In genomic region chr12:132505105-132505851, GRCh38 we compare ENCODE assay signal across 14 cellular contexts. TPM values are rescaled to one million over a fixed set of nuclear protein-coding genes. Genes with fewer than 3 reads are reported as not detected.
DNase-seq lines count a peak whose midpoint lies in the region; ATAC-seq, FAIRE-seq and TF ChIP-seq lines count a peak whose summit lies in the region.
"Had no signal": no experiment of that assay in that cellular context is flagged by ENCODE, and none has a peak within 500 bp of the region (broad histone marks: within the 10 kb centered on the region; RNA-seq: fewer than 3 reads in every experiment).

No MANE protein-coding gene starts in this region.

- H3K4me1 Mint-ChIP-seq in activated T-cell treated with anti-CD3 and anti-CD28 coated beads, Interleukin-2, amount 50 U/mL, for 24 hours (ENCODE audit: low read depth) = peaks cover 58% of the 10 kb centered on the region
- peaks cover 31% of the 10 kb centered on the region for H3K4me1 Mint-ChIP-seq in neural progenitor cell

- ATAC-seq in lung (ENCODE audit: insufficient read depth, low FRiP score) = no peak
- ATAC-seq: activated T-cell treated with anti-CD3 and anti-CD28 coated beads, Interleukin-2, amount 50 U/mL, for 72 hours had no signal

- no peak for DNase-seq in activated T-cell treated with anti-CD3 and anti-CD28 coated beads, Interleukin-2, amount 50 U/mL, for 24 hours
- DNase-seq in activated T-cell treated with anti-CD3 and anti-CD28 coated beads for 4 hours (no peak), adrenal gland (no peak), lung (ENCODE audit: low spot score) (peak; percentile 46), transverse colon (peak; percentile 36), HTR-8/SVneo (ENCODE audit: insufficient read length, low spot score) (no peak), neural progenitor cell (ENCODE audit: low spot score) (no peak), islet precursor cell (no peak)
- DNase-seq: activated T-cell treated with anti-CD3 and anti-CD28 coated beads, Interleukin-2, amount 50 U/mL, for 72 hours; central memory CD4-positive, alpha-beta T cell; foreskin melanocyte; GDM1; NCI-H2081 had no signal

- H3F3A ChIP-seq in neural progenitor cell (ENCODE audit: low read depth) = no peaks in the 10 kb centered on the region

- H3K36me3 ChIP-seq in adrenal gland (replicated peaks in 1 of 2) (peaks cover 0 to 15% of the 10 kb centered on the region in 2 donors), lung (ENCODE audit: control insufficient read depth in 2 of 2, insufficient read depth in 2 of 2, low read length in 2 of 2) (peaks cover 0 to 24% of the 10 kb centered on the region in 2 donors), transverse colon (no peaks in the 10 kb centered on the region), neural progenitor cell (no peaks in the 10 kb centered on the region)

- H3K9me3 ChIP-seq in adrenal gland (replicated peaks in 1 of 3) = no peaks in the 10 kb centered on the region
- no peaks in the 10 kb centered on the region for H3K9me3 ChIP-seq in lung (ENCODE audit: control insufficient read depth in 2 of 2, insufficient read depth in 1 of 2, low read length in 1 of 2)
- H3K9me3 ChIP-seq in transverse colon = no peaks in the 10 kb centered on the region
- no peaks in the 10 kb centered on the region for H3K9me3 ChIP-seq in neural progenitor cell (ENCODE audit: low read depth)

- TF ChIP-seq POLR2A in adrenal gland (IDR thresholded peaks at IDR 0.05) (no peak), transverse colon (IDR thresholded peaks at IDR 0.05) (no peak)

- H4K20me1 ChIP-seq in neural progenitor cell (ENCODE audit: low read depth) = peaks cover 85% of the 10 kb centered on the region

- TF ChIP-seq CTCF in adrenal gland (IDR thresholded peaks at IDR 0.05) = no peak
- TF ChIP-seq CTCF in lung (IDR thresholded peaks at IDR 0.05; ENCODE audit: control extremely low read depth, extremely low read depth) = no peak
- no peak for TF ChIP-seq CTCF in transverse colon (IDR thresholded peaks at IDR 0.05)
- TF ChIP-seq CTCF in neural progenitor cell (IDR thresholded peaks at IDR 0.05) = no peak

- H3K27ac Mint-ChIP-seq in activated T-cell treated with anti-CD3 and anti-CD28 coated beads, Interleukin-2, amount 50 U/mL, for 24 hours = peak overlapping the region; percentile 84
- no peak overlapping the region for H3K27ac Mint-ChIP-seq in neural progenitor cell
- H3K27ac Mint-ChIP-seq: activated T-cell treated with anti-CD3 and anti-CD28 coated beads, Interleukin-2, amount 50 U/mL, for 72 hours had no signal

- no peak overlapping the region for H2AFZ ChIP-seq in neural progenitor cell (replicated peaks)

- no peaks in the 10 kb centered on the region for H3K27me3 ChIP-seq in adrenal gland
- H3K27me3 ChIP-seq in lung (ENCODE audit: control insufficient read depth, insufficient read depth) = no peaks in the 10 kb centered on the region
- H3K27me3 ChIP-seq in transverse colon = no peaks in the 10 kb centered on the region
- no peaks in the 10 kb centered on the region for H3K27me3 ChIP-seq in neural progenitor cell

- no peaks in the 10 kb centered on the region for H3K27me3 Mint-ChIP-seq in activated T-cell treated with anti-CD3 and anti-CD28 coated beads, Interleukin-2, amount 50 U/mL, for 24 hours
- no peaks in the 10 kb centered on the region for H3K27me3 Mint-ChIP-seq in neural progenitor cell (ENCODE audit: insufficient read depth, low read depth)

- intact Hi-C loops in adrenal gland (cut with DNase I) (no loop called here), transverse colon (cut with DNase I; ENCODE audit: low total_unique reads) (no loop called here)

- H3K9me3 Mint-ChIP-seq in activated T-cell treated with anti-CD3 and anti-CD28 coated beads, Interleukin-2, amount 50 U/mL, for 24 hours = no peaks in the 10 kb centered on the region
- no peaks in the 10 kb centered on the region for H3K9me3 Mint-ChIP-seq in neural progenitor cell
- H3K9me3 Mint-ChIP-seq: activated T-cell treated with anti-CD3 and anti-CD28 coated beads, Interleukin-2, amount 50 U/mL, for 72 hours; mesothelial cell of epicardium had no signal

- in situ Hi-C loops in transverse colon (cut with MboI; ENCODE audit: low pct_ligation_motif_present in 1 of 4, low pct_unique_long_range_greater_than_20kb in 1 of 4, low sequenced_read_pairs in 3 of 4) = loop anchor here in 2 of 4 donors (25.0 kb wide), 1 partner anchor 93 kb away; no protein-coding TSS in a partner anchor

- H3K79me2 ChIP-seq in neural progenitor cell (ENCODE audit: low read depth) = peaks cover 24% of the 10 kb centered on the region

- no peak overlapping the region for H3K4me2 ChIP-seq in neural progenitor cell

- no peak for TF ChIP-seq EP300 in transverse colon (IDR thresholded peaks at IDR 0.05; ENCODE audit: low read depth)

- H3K36me3 Mint-ChIP-seq in activated T-cell treated with anti-CD3 and anti-CD28 coated beads, Interleukin-2, amount 50 U/mL, for 24 hours (ENCODE audit: low read depth) = peaks cover 2% of the 10 kb centered on the region
- H3K36me3 Mint-ChIP-seq in neural progenitor cell = no peaks in the 10 kb centered on the region
- H3K36me3 Mint-ChIP-seq: mesothelial cell of epicardium had no signal

- FAIRE-seq in HTR-8/SVneo (lab: Jason Lieb, UNC) = no peak

- no peak overlapping the region for H3K4me3 Mint-ChIP-seq in activated T-cell treated with anti-CD3 and anti-CD28 coated beads, Interleukin-2, amount 50 U/mL, for 24 hours
- H3K4me3 Mint-ChIP-seq in neural progenitor cell = no peak overlapping the region
- H3K4me3 Mint-ChIP-seq: mesothelial cell of epicardium had no signal

- WGBS in adrenal gland, 4 donors = 62 to 80% (median 67%) methylated on average over 3 to 27 of the region's 27 CpGs
- 53 to 67% methylated on average over 27 of the region's 27 CpGs for WGBS in lung, 2 donors
- WGBS in transverse colon (ENCODE audit: low coverage in 1 of 2), 2 donors = 84 to 100% methylated on average over 1 to 24 of the region's 27 CpGs

- H3K4me1 ChIP-seq in adrenal gland (replicated peaks in 1 of 2) = peaks cover 55 to 78% of the 10 kb centered on the region in 2 donors
- peaks cover 23 to 61% of the 10 kb centered on the region in 2 donors for H3K4me1 ChIP-seq in lung (ENCODE audit: control insufficient read depth in 2 of 2, insufficient read depth in 2 of 2, low read length in 2 of 2)
- peaks cover 24 to 68% (median 49%) of the 10 kb centered on the region in 4 donors for H3K4me1 ChIP-seq in transverse colon
- H3K4me1 ChIP-seq in neural progenitor cell = peaks cover 23% of the 10 kb centered on the region

- H3K9ac ChIP-seq in neural progenitor cell = no peak overlapping the region

- H3K27ac ChIP-seq in adrenal gland (peak overlapping the region in 3 of 5 donors; percentile 70 to 88 (median 80)), lung (ENCODE audit: low read depth in 1 of 2, low read length in 1 of 2) (peak overlapping the region in 1 of 2 donors; percentile 37), transverse colon (no peak overlapping the region), neural progenitor cell (no peak overlapping the region)

- H3K4me3 ChIP-seq in adrenal gland (no peak overlapping the region), lung (no peak overlapping the region), transverse colon (no peak overlapping the region), neural progenitor cell (no peak overlapping the region)

RNA-seq across cellular contexts. Expression of gene FBRSL1, which starts 15.3 kb away (rescaled TPM):
- total RNA-seq in adrenal gland (10 to 100 TPM; 12.5 to 63.8 (median 26.9) TPM), lung (10 to 100 TPM; 10.6 to 56.9 TPM), transverse colon (100 to 1,000 TPM in 1 of 4 donors, 10 to 100 TPM in 3; 23.3 to 306 (median 49.7) TPM), neural progenitor cell (ENCODE audit: low replicate concordance) (7.4 and 30.6 TPM in 2 replicates)
- polyA plus RNA-seq in adrenal gland (10 to 100 TPM; 10.9 to 62.3 (median 41.9) TPM), lung (10 to 100 TPM; 21.0 to 23.5 TPM)

Comparison
In these comparisons a context has a peak if more than half of its experiments do, and no peak if none do; other contexts are left out.
1. DNase-seq: peak in lung (single experiment) and transverse colon (single experiment); none in activated T-cell treated with anti-CD3 and anti-CD28 coated beads, Interleukin-2, amount 50 U/mL, for 24 hours (single experiment), activated T-cell treated with anti-CD3 and anti-CD28 coated beads for 4 hours (single experiment), adrenal gland (0 of 7), HTR-8/SVneo (single experiment), neural progenitor cell (single experiment) and islet precursor cell (single experiment).
2. H3K27ac ChIP-seq: peak in adrenal gland (3 of 5); none in transverse colon (0 of 4) and neural progenitor cell (single experiment).